In genomic region chr15:99076555-99077308, GRCh38 we compare ENCODE assay signal across 8 cellular contexts. TPM values are rescaled to one million over a fixed set of nuclear protein-coding genes. Genes with fewer than 3 reads are reported as not detected.
DNase-seq lines count a peak whose midpoint lies in the region; ATAC-seq and TF ChIP-seq lines count a peak whose summit lies in the region.

No MANE protein-coding gene starts in this region.

- H4K5ac ChIP-seq in IMR-90 (ENCODE audit: low read depth, low read length), result peak overlapping the region; percentile 25

- in situ Hi-C loops in IMR-90 (cut with MboI; ENCODE audit: low sequenced_read_pairs), result loop anchor here (5.0 to 10.0 kb wide), 3 partner anchors 422 to 632 kb away; no protein-coding TSS in a partner anchor

- POLR2A ChIA-PET in IMR-90 (lab: Charles Lee; ENCODE audit: unreplicated experiment), result interaction anchor here (0.6 kb wide), 2 partner anchors 482 to 572 kb away, joined by 3 read pairs; no protein-coding TSS in a partner anchor

- no peaks in the 10 kb centered on the region for H3K9me3 ChIP-seq in IMR-90 (ENCODE audit: control insufficient read depth, insufficient read depth, low read length)
- H3K9me3 ChIP-seq in OCI-LY1 (ENCODE audit: low read length), result no peaks in the 10 kb centered on the region
- H3K9me3 ChIP-seq in neuronal stem cell (replicated peaks in 1 of 2; ENCODE audit: control insufficient read depth in 2 of 2, insufficient read depth in 1 of 2, low read depth in 1 of 2, low read length in 2 of 2), result no peaks in the 10 kb centered on the region
- no peaks in the 10 kb centered on the region for H3K9me3 ChIP-seq in vagina

- H2BK12ac ChIP-seq in neuronal stem cell (ENCODE audit: low read length), result no peak overlapping the region

- CTCF ChIA-PET in IMR-90 (lab: Yijun Ruan, JAX), result interaction anchor here (0.6 to 2.0 kb wide), 15 partner anchors 8 to 634 kb away, joined by 3 to 8 read pairs (median 3); no protein-coding TSS in a partner anchor

- H2BK20ac ChIP-seq in IMR-90 (ENCODE audit: low read depth, low read length), result peak overlapping the region; percentile 72

- H3K4me2 ChIP-seq in IMR-90 (ENCODE audit: low read depth, low read length) (peak overlapping the region; percentile 69), OCI-LY1 (ENCODE audit: low read length) (peak overlapping the region; percentile 63), neuronal stem cell (ENCODE audit: insufficient read depth, low read length, poor library complexity, severe bottlenecking) (no peak overlapping the region)

- intact Hi-C loops in IMR-90 (cut with micrococcal nuclease), result loop anchor here (1.0 to 5.0 kb wide), 4 partner anchors 299 to 634 kb away; no protein-coding TSS in a partner anchor
- intact Hi-C loops in vagina (cut with DNase I), result loop anchor here (5.0 to 10.0 kb wide), 2 partner anchors 562 to 634 kb away; no protein-coding TSS in a partner anchor

- DNase-seq in ELR (ENCODE audit: low read depth) (peak; percentile 81), IMR-90 (peak; percentile 86), foreskin melanocyte (peak; percentile 81), neuronal stem cell (ENCODE audit: low spot score) (peak; percentile 69), vagina (ENCODE audit: extremely low spot score in 2 of 2) (no peak)
- DNase-seq in activated gamma-delta T cell treated with anti-CD3 and anti-CD28 coated beads, Interleukin-2, amount 50 U/mL, for 16 hours (ENCODE audit: low read depth), result peak; percentile 14

- ATAC-seq in GM21619 (IDR thresholded peaks at IDR 0.05; ENCODE audit: unreplicated experiment) (peak; percentile 92), IMR-90 (ENCODE audit: low read depth) (peak; percentile 94)

- no peaks in the 10 kb centered on the region for H3K9me1 ChIP-seq in IMR-90 (ENCODE audit: insufficient read depth, low read length)

- H2BK120ac ChIP-seq in IMR-90 (ENCODE audit: low read depth, low read length), result peak overlapping the region; percentile 64
- no peak overlapping the region for H2BK120ac ChIP-seq in neuronal stem cell (ENCODE audit: low read depth, low read length)

- H2AK5ac ChIP-seq in IMR-90 (ENCODE audit: low read depth, low read length), result no peak overlapping the region
- H2AK5ac ChIP-seq in neuronal stem cell (ENCODE audit: low read depth, low read length), result no peak overlapping the region

- H4K8ac ChIP-seq in IMR-90 (ENCODE audit: low read depth in 2 of 2, low read length in 2 of 2) (peak overlapping the region; percentile 10 to 91), neuronal stem cell (ENCODE audit: low read depth, low read length) (no peak overlapping the region)

- H3K4me1 ChIP-seq in IMR-90 (ENCODE audit: control insufficient read depth, insufficient read depth, low read length) (no peaks in the 10 kb centered on the region), OCI-LY1 (ENCODE audit: insufficient read depth, low read length, severe bottlenecking) (peaks cover 5% of the 10 kb centered on the region), neuronal stem cell (ENCODE audit: control insufficient read depth in 2 of 2, insufficient read depth in 1 of 2, low read depth in 1 of 2, low read length in 2 of 2) (peaks cover 0 to 3% of the 10 kb centered on the region in 2 donors), vagina (no peaks in the 10 kb centered on the region)

- H3K27me3 ChIP-seq in IMR-90 (ENCODE audit: control insufficient read depth, insufficient read depth, low read length) (no peaks in the 10 kb centered on the region), OCI-LY1 (ENCODE audit: insufficient read depth, low read length) (no peaks in the 10 kb centered on the region), neuronal stem cell (ENCODE audit: control insufficient read depth in 3 of 3, insufficient read depth in 3 of 3, low read depth in 1 of 3, low read length in 3 of 3) (peaks cover 0 to 4% (median 0%) of the 10 kb centered on the region in 3 experiments), vagina (no peaks in the 10 kb centered on the region)

- no peak overlapping the region for H2AK9ac ChIP-seq in IMR-90 (replicated peaks; ENCODE audit: low read depth, low read length, poor library complexity)

- H3K27ac ChIP-seq in IMR-90 (ENCODE audit: insufficient read depth, low read length) (peak overlapping the region; percentile 14), OCI-LY1 (ENCODE audit: low read depth, low read length, poor library complexity, severe bottlenecking) (no peak overlapping the region), neuronal stem cell (replicated peaks; ENCODE audit: low read length) (no peak overlapping the region), vagina (peak overlapping the region; percentile 72)

- H3K56ac ChIP-seq in IMR-90 (ENCODE audit: extremely low read depth, insufficient read depth, low read length), result peak overlapping the region; percentile 77; the same call in 1 of the 2 replicates

- H3K9ac ChIP-seq in IMR-90 (ENCODE audit: low read depth, low read length) (peak overlapping the region; percentile 44; the same call in 1 of the 2 replicates), OCI-LY1 (ENCODE audit: low read length) (peak overlapping the region; percentile 32; the same call in 1 of the 2 replicates), neuronal stem cell (ENCODE audit: low read depth, low read length, poor library complexity) (no peak overlapping the region)

- H4K91ac ChIP-seq in IMR-90 (ENCODE audit: insufficient read depth, low read depth, low read length) (peak overlapping the region; percentile 42), neuronal stem cell (ENCODE audit: low read depth, low read length, poor library complexity) (no peak overlapping the region)

- TF ChIP-seq POLR2A in IMR-90 (IDR thresholded peaks at IDR 0.05; ENCODE audit: low read depth, low read length) (no peak), vagina (IDR thresholded peaks at IDR 0.05) (no peak)

- H2BK5ac ChIP-seq in IMR-90 (ENCODE audit: low read depth, low read length, poor library complexity, severe bottlenecking) (peak overlapping the region; percentile 14), neuronal stem cell (ENCODE audit: low read length) (no peak overlapping the region)

- WGBS in IMR-90 (ENCODE audit: extremely low coverage in 2 of 2, insufficient read length in 1 of 2), 2 experiments, result no CpG with 5 or more reads among the region's 10 CpGs
- WGBS in neuronal stem cell (ENCODE audit: extremely low coverage in 2 of 2, insufficient read length in 2 of 2, insufficient replicate concordance in 1 of 2), 2 donors, result no CpG with 5 or more reads among the region's 10 CpGs

- H3K4ac ChIP-seq in IMR-90 (ENCODE audit: low read depth, low read length), result peak overlapping the region; percentile 49; the same call in 1 of the 2 replicates
- no peak overlapping the region for H3K4ac ChIP-seq in neuronal stem cell (ENCODE audit: low read length)

- BruUV-seq in IMR-90 (replicated peaks; lab: Mats Ljungman, UMichigan), result no TSS peak

- dilution Hi-C loops in IMR-90 (cut with HindIII; ENCODE audit: low sequenced_read_pairs, unreplicated experiment), result no loop called here

- H3K36me3 ChIP-seq in IMR-90 (ENCODE audit: control insufficient read depth, insufficient read depth, low read length), result no peaks in the 10 kb centered on the region
- no peaks in the 10 kb centered on the region for H3K36me3 ChIP-seq in OCI-LY1 (ENCODE audit: insufficient read depth, low read length)
- H3K36me3 ChIP-seq in neuronal stem cell (replicated peaks in 1 of 2; ENCODE audit: control insufficient read depth in 2 of 2, insufficient read depth in 2 of 2, low read length in 2 of 2), result no peaks in the 10 kb centered on the region
- H3K36me3 ChIP-seq in vagina, result no peaks in the 10 kb centered on the region

- H3K79me1 ChIP-seq in IMR-90 (ENCODE audit: low read depth in 1 of 2, low read length in 2 of 2), result no peaks in the 10 kb centered on the region
- H3K79me1 ChIP-seq in neuronal stem cell (ENCODE audit: low read depth, low read length), result no peaks in the 10 kb centered on the region

- no peaks in the 10 kb centered on the region for H3K79me2 ChIP-seq in OCI-LY1 (ENCODE audit: insufficient read depth, low read length)

- H3K4me3 ChIP-seq in IMR-90 (ENCODE audit: insufficient read depth, low read depth, low read length) (peak overlapping the region; percentile 19; the same call in 1 of the 2 replicates), OCI-LY1 (ENCODE audit: low read depth, low read length, poor library complexity, severe bottlenecking) (peak overlapping the region; percentile 36), neuronal stem cell (ENCODE audit: low read length in 2 of 2) (peak overlapping the region in 1 of 2 donors; percentile 29), vagina (peak overlapping the region; percentile 33 to 42)

- peak; percentile 96 for TF ChIP-seq RAD21 in IMR-90 (IDR thresholded peaks at IDR 0.05; ENCODE audit: low read length)

- TF ChIP-seq CTCF in IMR-90 (conservative IDR thresholded peaks at IDR 0.05; ENCODE audit: low read depth, low read length) (peak; percentile 91), OCI-LY1 (IDR thresholded peaks at IDR 0.05; ENCODE audit: low read length) (peak; percentile 89), vagina (IDR thresholded peaks at IDR 0.05) (peak; percentile 65 to 89 (median 88))

- H3K18ac ChIP-seq in IMR-90 (ENCODE audit: low read depth, low read length) (peak overlapping the region; percentile 19), neuronal stem cell (ENCODE audit: low read length) (no peak overlapping the region)

- H2AFZ ChIP-seq in IMR-90 (replicated peaks; ENCODE audit: low read length, poor library complexity), result peak overlapping the region; percentile 84
- H2AFZ ChIP-seq in OCI-LY1 (ENCODE audit: low read length), result peak overlapping the region; percentile 74; the same call in 1 of the 2 replicates
- H2AFZ ChIP-seq in neuronal stem cell (ENCODE audit: low read length), result peak overlapping the region; percentile 73

- peak overlapping the region; percentile 79; the same call in 1 of the 2 replicates for H3K23ac ChIP-seq in IMR-90 (ENCODE audit: low read depth, low read length)
- no peak overlapping the region for H3K23ac ChIP-seq in neuronal stem cell (ENCODE audit: low read depth, low read length, poor library complexity)

- H3K14ac ChIP-seq in IMR-90 (replicated peaks; ENCODE audit: low read depth, low read length) (peak overlapping the region; percentile 70), neuronal stem cell (ENCODE audit: low read length) (no peak overlapping the region)

- H4K20me1 ChIP-seq in IMR-90 (ENCODE audit: insufficient read depth, low read length), result no peaks in the 10 kb centered on the region
- no peaks in the 10 kb centered on the region for H4K20me1 ChIP-seq in OCI-LY1 (ENCODE audit: insufficient read depth, low read length)

- no peaks in the 10 kb centered on the region for H3F3A ChIP-seq in OCI-LY1 (ENCODE audit: insufficient read depth, low read length)

- H2BK15ac ChIP-seq in IMR-90 (ENCODE audit: low read depth, low read length) (peak overlapping the region; percentile 36; the same call in 1 of the 3 replicates), neuronal stem cell (ENCODE audit: low read length) (no peak overlapping the region)

- H3K9me2 ChIP-seq in OCI-LY1 (ENCODE audit: low read depth, low read length), result no peaks in the 10 kb centered on the region

RNA-seq across cellular contexts. Expression of gene SYNM, which starts 28.1 kb away (rescaled TPM):
- total RNA-seq in IMR-90 (2012; rRNA removed) (3.4 and 5.0 TPM in 2 replicates), vagina (62.6 TPM)
- 1.9 and 2.1 TPM in 2 replicates for polyA plus RNA-seq in IMR-90 (2012; rRNA removed)
- polyA plus RNA-seq in IMR-90 (2012; cell fraction: cytosol; rRNA removed), result 0.81 and 0.86 TPM in 2 replicates
- polyA plus RNA-seq in IMR-90 (2012; cell fraction: nucleus; rRNA removed; ENCODE audit: low replicate concordance), result 3.0 and 8.1 TPM in 2 replicates
- polyA plus RNA-seq in neuronal stem cell (2013, experiment 1 of 2), result 0.82 TPM
- 0.94 TPM for polyA plus RNA-seq in neuronal stem cell (2013, experiment 2 of 2)

Comparison
In these comparisons a context has a peak if more than half of its experiments do, and no peak if none do; other contexts are left out.
1. DNase-seq: peak in ELR (single experiment), IMR-90 (single experiment), activated gamma-delta T cell treated with anti-CD3 and anti-CD28 coated beads, Interleukin-2, amount 50 U/mL, for 16 hours (single experiment), foreskin melanocyte (single experiment) and neuronal stem cell (single experiment); none in vagina (0 of 2).
2. H3K27ac ChIP-seq: peak in IMR-90 (single experiment) and vagina (single experiment); none in OCI-LY1 (single experiment) and neuronal stem cell (single experiment).
3. RNA of gene SYNM, which starts 28.1 kb away (total RNA-seq): 62.6 TPM in vagina (single experiment); 3.4 to 5.0 TPM in IMR-90; every median in the first group is over 10 times any median in the second.
4. Peak in every context shown above with its lines, with median percentiles within 50 percentile points of each other: H2AFZ ChIP-seq and CTCF ChIP-seq.